Comparison of ENCODE assay signal across 2 cellular contexts in the genomic region with DNA sequence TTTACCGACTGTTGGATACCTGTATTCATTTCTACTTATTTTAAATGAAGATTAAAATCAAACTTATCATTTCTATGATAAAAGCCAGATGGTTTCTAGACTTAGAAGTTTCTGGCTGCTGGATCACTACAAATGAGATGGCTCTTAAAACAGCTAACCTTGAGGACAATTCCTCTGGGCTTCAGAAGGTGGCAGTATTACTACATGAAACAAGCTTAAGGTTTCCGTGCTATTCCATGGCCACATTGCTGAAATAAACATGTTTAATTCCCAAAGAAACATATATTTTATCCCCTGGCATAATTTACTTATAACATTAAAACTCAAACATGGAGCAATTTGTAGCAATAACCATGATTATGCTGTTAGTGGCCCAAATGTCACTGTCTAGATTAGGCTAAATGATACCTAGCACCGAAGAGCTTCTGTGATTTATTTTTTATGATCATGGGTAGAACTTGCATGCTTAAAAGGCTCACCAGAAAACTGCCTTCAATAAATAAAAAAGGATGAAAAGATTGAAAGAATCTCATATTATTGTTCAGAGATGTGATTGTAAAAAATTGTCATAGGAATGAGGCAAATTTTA.
TF ChIP-seq lines count a peak whose summit lies in the region.

No MANE protein-coding gene starts in this region.

TF ChIP-seq in HCT116, 20 proteins besides CTCF, POLR2A, EP300 and RAD21 (continued from another document):
- TF ChIP-seq, protein P1, sequence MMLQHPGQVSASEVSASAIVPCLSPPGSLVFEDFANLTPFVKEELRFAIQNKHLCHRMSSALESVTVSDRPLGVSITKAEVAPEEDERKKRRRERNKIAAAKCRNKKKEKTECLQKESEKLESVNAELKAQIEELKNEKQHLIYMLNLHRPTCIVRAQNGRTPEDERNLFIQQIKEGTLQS (IDR thresholded peaks at IDR 0.05) = no peak
- TF ChIP-seq, protein P2, sequence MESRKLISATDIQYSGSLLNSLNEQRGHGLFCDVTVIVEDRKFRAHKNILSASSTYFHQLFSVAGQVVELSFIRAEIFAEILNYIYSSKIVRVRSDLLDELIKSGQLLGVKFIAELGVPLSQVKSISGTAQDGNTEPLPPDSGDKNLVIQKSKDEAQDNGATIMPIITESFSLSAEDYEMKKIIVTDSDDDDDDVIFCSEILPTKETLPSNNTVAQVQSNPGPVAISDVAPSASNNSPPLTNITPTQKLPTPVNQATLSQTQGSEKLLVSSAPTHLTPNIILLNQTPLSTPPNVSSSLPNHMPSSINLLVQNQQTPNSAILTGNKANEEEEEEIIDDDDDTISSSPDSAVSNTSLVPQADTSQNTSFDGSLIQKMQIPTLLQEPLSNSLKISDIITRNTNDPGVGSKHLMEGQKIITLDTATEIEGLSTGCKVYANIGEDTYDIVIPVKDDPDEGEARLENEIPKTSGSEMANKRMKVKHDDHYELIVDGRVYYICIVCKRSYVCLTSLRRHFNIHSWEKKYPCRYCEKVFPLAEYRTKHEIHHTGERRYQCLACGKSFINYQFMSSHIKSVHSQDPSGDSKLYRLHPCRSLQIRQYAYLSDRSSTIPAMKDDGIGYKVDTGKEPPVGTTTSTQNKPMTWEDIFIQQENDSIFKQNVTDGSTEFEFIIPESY (IDR thresholded peaks at IDR 0.05; ENCODE audit: extremely low read depth, insufficient replicate concordance, low read length) = no peak
- TF ChIP-seq FOSL1 (IDR thresholded peaks at IDR 0.05; ENCODE audit: low read depth) = no peak
- TF ChIP-seq YY1 (IDR thresholded peaks at IDR 0.05; ENCODE audit: extremely low read depth, insufficient replicate concordance, low read depth, low read length) = no peak
- no peak for TF ChIP-seq EZH2phosphoT487 (IDR thresholded peaks at IDR 0.05; ENCODE audit: borderline replicate concordance)
- no peak for TF ChIP-seq CEBPB (IDR thresholded peaks at IDR 0.05; ENCODE audit: low read depth)
- TF ChIP-seq EGR1 (IDR thresholded peaks at IDR 0.05; ENCODE audit: low read depth) = no peak
- TF ChIP-seq ELF1 (IDR thresholded peaks at IDR 0.05; ENCODE audit: borderline replicate concordance, low read depth) = no peak
- TF ChIP-seq SRF (IDR thresholded peaks at IDR 0.05; ENCODE audit: low read depth) = no peak
- no peak for TF ChIP-seq TCF7L2 (IDR thresholded peaks at IDR 0.05; ENCODE audit: borderline replicate concordance, extremely low read depth, insufficient read depth, insufficient read length)

TF ChIP-seq in endothelial cell of umbilical vein, 7 proteins besides CTCF, POLR2A, EP300 and RAD21 (continued from another document):
- TF ChIP-seq FOS (IDR thresholded peaks at IDR 0.05; ENCODE audit: borderline replicate concordance, insufficient read depth, low read length) (no peak), EZH2 (IDR thresholded peaks at IDR 0.05; ENCODE audit: borderline replicate concordance, low read depth, low read length, severe bottlenecking) (no peak), GATA2 (IDR thresholded peaks at IDR 0.05; ENCODE audit: insufficient read depth, insufficient read length, low read depth, low read length) (no peak)
- TF ChIP-seq, protein P3, sequence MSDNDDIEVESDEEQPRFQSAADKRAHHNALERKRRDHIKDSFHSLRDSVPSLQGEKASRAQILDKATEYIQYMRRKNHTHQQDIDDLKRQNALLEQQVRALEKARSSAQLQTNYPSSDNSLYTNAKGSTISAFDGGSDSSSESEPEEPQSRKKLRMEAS (IDR thresholded peaks at IDR 0.05; ENCODE audit: insufficient read depth, insufficient read length) = no peak
